8 cellular contexts compared by ENCODE assay signal in genomic region chr12:103929909-103930786, GRCh38. TPM values are rescaled to one million over a fixed set of nuclear protein-coding genes. Genes with fewer than 3 reads are reported as not detected.
DNase-seq lines count a peak whose midpoint lies in the region; ATAC-seq and TF ChIP-seq lines count a peak whose summit lies in the region.

TSS of gene HSP90B1 (plus strand) at chr12:103930410. CDS start at chr12:103930516, 106 bp downstream.

- H3K27ac Mint-ChIP-seq in activated T-cell treated with anti-CD3 and anti-CD28 coated beads, Interleukin-2, amount 50 U/mL, for 24 hours, result peak within 1 kb of the TSS; percentile 99

- no peak for TF ChIP-seq CTCF in epithelial cell of proximal tubule (conservative IDR thresholded peaks at IDR 0.05; ENCODE audit: low read depth, low read length)

- DNase-seq in DMS153 treated with DMSO at 0.1 percent for 48 hours (lab: John Stamatoyannopoulos, UW; ENCODE audit: unreplicated experiment) (peak; percentile 99), KBM-7 (peak; percentile 100), epithelial cell of proximal tubule (ENCODE audit: low read depth) (peak; percentile 98), mucosa of gallbladder (ENCODE audit: low spot score) (peak; percentile 100)
- peak; percentile 99 for DNase-seq in activated T-cell treated with anti-CD3 and anti-CD28 coated beads, Interleukin-2, amount 50 U/mL, for 24 hours
- peak; percentile 99 to 100 for DNase-seq in stimulated activated CD8-positive, alpha-beta memory T cell treated with anti-CD3 and anti-CD28 coated beads, Interleukin-4, amount 100 ng/mL, for 4 hours (ENCODE audit: low read depth in 2 of 2, low spot score in 1 of 2)

- H3K4me3 Mint-ChIP-seq in activated T-cell treated with anti-CD3 and anti-CD28 coated beads, Interleukin-2, amount 50 U/mL, for 24 hours, result peak within 1 kb of the TSS; percentile 87

- in situ Hi-C loops in KBM-7 (cut with MboI; ENCODE audit: low pct_unique_long_range_greater_than_20kb, low sequenced_read_pairs), result no loop called here

- H3K36me3 Mint-ChIP-seq in activated T-cell treated with anti-CD3 and anti-CD28 coated beads, Interleukin-2, amount 50 U/mL, for 24 hours (ENCODE audit: low read depth), result peaks cover 61% of the 10 kb centered on the region

- peak; percentile 58 for ATAC-seq in GM21717 (IDR thresholded peaks at IDR 0.05; ENCODE audit: unreplicated experiment)

- peak within 1 kb of the TSS; percentile 86 for H3K4me3 ChIP-seq in epithelial cell of proximal tubule (ENCODE audit: low read depth, low read length)

- H3K9me3 Mint-ChIP-seq in activated T-cell treated with anti-CD3 and anti-CD28 coated beads, Interleukin-2, amount 50 U/mL, for 24 hours, result no peaks in the 10 kb centered on the region

- peaks cover 64% of the 10 kb centered on the region for H3K4me1 Mint-ChIP-seq in activated T-cell treated with anti-CD3 and anti-CD28 coated beads, Interleukin-2, amount 50 U/mL, for 24 hours (ENCODE audit: low read depth)

- H3K27me3 Mint-ChIP-seq in activated T-cell treated with anti-CD3 and anti-CD28 coated beads, Interleukin-2, amount 50 U/mL, for 24 hours, result peaks cover 3% of the 10 kb centered on the region

TF ChIP-seq in PFSK-1, 5 proteins besides CTCF, POLR2A, EP300 and RAD21:
- TF ChIP-seq POLR2AphosphoS5 (IDR thresholded peaks at IDR 0.05; ENCODE audit: low read depth, low read length) (peak; percentile 96), TAF1 (IDR thresholded peaks at IDR 0.05; ENCODE audit: borderline replicate concordance, insufficient read depth, low read length) (peak; percentile 79; the same call in 1 of the 2 replicates), FOXP2 (optimal IDR thresholded peaks at IDR 0.05; ENCODE audit: borderline replicate concordance, extremely low read depth, extremely low read length, insufficient read depth) (peak; percentile 44), SIN3A (IDR thresholded peaks at IDR 0.05; ENCODE audit: borderline replicate concordance, insufficient read depth, low read length) (peak; percentile 93; the same call in 1 of the 2 replicates)
- TF ChIP-seq, protein P1, sequence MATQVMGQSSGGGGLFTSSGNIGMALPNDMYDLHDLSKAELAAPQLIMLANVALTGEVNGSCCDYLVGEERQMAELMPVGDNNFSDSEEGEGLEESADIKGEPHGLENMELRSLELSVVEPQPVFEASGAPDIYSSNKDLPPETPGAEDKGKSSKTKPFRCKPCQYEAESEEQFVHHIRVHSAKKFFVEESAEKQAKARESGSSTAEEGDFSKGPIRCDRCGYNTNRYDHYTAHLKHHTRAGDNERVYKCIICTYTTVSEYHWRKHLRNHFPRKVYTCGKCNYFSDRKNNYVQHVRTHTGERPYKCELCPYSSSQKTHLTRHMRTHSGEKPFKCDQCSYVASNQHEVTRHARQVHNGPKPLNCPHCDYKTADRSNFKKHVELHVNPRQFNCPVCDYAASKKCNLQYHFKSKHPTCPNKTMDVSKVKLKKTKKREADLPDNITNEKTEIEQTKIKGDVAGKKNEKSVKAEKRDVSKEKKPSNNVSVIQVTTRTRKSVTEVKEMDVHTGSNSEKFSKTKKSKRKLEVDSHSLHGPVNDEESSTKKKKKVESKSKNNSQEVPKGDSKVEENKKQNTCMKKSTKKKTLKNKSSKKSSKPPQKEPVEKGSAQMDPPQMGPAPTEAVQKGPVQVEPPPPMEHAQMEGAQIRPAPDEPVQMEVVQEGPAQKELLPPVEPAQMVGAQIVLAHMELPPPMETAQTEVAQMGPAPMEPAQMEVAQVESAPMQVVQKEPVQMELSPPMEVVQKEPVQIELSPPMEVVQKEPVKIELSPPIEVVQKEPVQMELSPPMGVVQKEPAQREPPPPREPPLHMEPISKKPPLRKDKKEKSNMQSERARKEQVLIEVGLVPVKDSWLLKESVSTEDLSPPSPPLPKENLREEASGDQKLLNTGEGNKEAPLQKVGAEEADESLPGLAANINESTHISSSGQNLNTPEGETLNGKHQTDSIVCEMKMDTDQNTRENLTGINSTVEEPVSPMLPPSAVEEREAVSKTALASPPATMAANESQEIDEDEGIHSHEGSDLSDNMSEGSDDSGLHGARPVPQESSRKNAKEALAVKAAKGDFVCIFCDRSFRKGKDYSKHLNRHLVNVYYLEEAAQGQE (IDR thresholded peaks at IDR 0.05; ENCODE audit: insufficient read depth in 1 of 2, low read depth in 2 of 2, low read length in 2 of 2), result no peak
TF ChIP-seq in PFSK-1: peak in this region for 4.

RNA-seq across cellular contexts. Expression of gene HSP90B1, which starts in this region (rescaled TPM):
- 336 TPM for polyA plus RNA-seq in PFSK-1 (2012; ENCODE audit: insufficient read length, low read depth)
- total RNA-seq in epithelial cell of proximal tubule (472 and 606 TPM in 2 replicates), mucosa of gallbladder (730 TPM)

Comparison
In these comparisons a context has a peak if more than half of its experiments do, and no peak if none do; other contexts are left out.
1. Peak in every context shown above with its lines: DNase-seq, ATAC-seq and H3K4me3 ChIP-seq.